ENCODE assay signal across 2 cellular contexts in the genomic region with DNA sequence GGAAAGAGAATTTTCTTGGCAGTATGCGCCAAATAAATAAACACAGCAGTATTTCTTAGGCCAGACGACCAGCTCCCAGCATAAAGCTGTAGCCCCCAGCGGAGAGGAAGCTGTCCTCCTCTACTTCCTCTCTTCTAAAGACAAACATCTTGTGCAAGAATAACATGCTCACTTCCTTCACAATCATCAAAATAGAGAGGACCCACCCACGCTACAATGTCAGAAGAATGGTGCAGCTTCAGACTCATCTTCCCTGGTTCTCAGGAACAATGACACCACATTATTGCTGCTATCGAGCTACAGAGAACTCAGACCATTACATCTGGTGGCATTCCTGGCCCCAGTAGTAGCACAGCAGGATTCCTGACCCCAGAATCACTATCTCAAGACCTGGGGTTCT.
A peak's percentile ranks its signal among the peaks of the same experiment; 100 is the strongest.
TF ChIP-seq lines count a peak whose summit lies in the region.

No MANE protein-coding gene starts in this region.

TF ChIP-seq in liver, 16 proteins besides CTCF, POLR2A, EP300 and RAD21 (continued from another document):
- TF ChIP-seq, protein P1, sequence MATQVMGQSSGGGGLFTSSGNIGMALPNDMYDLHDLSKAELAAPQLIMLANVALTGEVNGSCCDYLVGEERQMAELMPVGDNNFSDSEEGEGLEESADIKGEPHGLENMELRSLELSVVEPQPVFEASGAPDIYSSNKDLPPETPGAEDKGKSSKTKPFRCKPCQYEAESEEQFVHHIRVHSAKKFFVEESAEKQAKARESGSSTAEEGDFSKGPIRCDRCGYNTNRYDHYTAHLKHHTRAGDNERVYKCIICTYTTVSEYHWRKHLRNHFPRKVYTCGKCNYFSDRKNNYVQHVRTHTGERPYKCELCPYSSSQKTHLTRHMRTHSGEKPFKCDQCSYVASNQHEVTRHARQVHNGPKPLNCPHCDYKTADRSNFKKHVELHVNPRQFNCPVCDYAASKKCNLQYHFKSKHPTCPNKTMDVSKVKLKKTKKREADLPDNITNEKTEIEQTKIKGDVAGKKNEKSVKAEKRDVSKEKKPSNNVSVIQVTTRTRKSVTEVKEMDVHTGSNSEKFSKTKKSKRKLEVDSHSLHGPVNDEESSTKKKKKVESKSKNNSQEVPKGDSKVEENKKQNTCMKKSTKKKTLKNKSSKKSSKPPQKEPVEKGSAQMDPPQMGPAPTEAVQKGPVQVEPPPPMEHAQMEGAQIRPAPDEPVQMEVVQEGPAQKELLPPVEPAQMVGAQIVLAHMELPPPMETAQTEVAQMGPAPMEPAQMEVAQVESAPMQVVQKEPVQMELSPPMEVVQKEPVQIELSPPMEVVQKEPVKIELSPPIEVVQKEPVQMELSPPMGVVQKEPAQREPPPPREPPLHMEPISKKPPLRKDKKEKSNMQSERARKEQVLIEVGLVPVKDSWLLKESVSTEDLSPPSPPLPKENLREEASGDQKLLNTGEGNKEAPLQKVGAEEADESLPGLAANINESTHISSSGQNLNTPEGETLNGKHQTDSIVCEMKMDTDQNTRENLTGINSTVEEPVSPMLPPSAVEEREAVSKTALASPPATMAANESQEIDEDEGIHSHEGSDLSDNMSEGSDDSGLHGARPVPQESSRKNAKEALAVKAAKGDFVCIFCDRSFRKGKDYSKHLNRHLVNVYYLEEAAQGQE (IDR thresholded peaks at IDR 0.05), result no peak
- TF ChIP-seq TAF1 (conservative IDR thresholded peaks at IDR 0.05) (no peak), HNF4A (conservative IDR thresholded peaks at IDR 0.05) (no peak), HNF4G (IDR thresholded peaks at IDR 0.05) (no peak), YY1 (IDR thresholded peaks at IDR 0.05) (no peak), FOXA2 (IDR thresholded peaks at IDR 0.05) (no peak), JUND (IDR thresholded peaks at IDR 0.05) (no peak), FOXA1 (IDR thresholded peaks at IDR 0.05) (no peak), RXRA (IDR thresholded peaks at IDR 0.05) (peak in 1 of 2 donors; percentile 18), NR2F2 (IDR thresholded peaks at IDR 0.05) (peak; percentile 22), EGR1 (IDR thresholded peaks at IDR 0.05; ENCODE audit: low read depth in 2 of 2) (no peak)
- TF ChIP-seq, protein P2, sequence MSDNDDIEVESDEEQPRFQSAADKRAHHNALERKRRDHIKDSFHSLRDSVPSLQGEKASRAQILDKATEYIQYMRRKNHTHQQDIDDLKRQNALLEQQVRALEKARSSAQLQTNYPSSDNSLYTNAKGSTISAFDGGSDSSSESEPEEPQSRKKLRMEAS (IDR thresholded peaks at IDR 0.05), result peak; percentile 15
- TF ChIP-seq, protein P3, sequence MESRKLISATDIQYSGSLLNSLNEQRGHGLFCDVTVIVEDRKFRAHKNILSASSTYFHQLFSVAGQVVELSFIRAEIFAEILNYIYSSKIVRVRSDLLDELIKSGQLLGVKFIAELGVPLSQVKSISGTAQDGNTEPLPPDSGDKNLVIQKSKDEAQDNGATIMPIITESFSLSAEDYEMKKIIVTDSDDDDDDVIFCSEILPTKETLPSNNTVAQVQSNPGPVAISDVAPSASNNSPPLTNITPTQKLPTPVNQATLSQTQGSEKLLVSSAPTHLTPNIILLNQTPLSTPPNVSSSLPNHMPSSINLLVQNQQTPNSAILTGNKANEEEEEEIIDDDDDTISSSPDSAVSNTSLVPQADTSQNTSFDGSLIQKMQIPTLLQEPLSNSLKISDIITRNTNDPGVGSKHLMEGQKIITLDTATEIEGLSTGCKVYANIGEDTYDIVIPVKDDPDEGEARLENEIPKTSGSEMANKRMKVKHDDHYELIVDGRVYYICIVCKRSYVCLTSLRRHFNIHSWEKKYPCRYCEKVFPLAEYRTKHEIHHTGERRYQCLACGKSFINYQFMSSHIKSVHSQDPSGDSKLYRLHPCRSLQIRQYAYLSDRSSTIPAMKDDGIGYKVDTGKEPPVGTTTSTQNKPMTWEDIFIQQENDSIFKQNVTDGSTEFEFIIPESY (IDR thresholded peaks at IDR 0.05), result no peak
TF ChIP-seq in liver: peak in this region for 3.

TF ChIP-seq in HepG2, 621 proteins besides CTCF, POLR2A, EP300 and RAD21:
- TF ChIP-seq, protein P4, sequence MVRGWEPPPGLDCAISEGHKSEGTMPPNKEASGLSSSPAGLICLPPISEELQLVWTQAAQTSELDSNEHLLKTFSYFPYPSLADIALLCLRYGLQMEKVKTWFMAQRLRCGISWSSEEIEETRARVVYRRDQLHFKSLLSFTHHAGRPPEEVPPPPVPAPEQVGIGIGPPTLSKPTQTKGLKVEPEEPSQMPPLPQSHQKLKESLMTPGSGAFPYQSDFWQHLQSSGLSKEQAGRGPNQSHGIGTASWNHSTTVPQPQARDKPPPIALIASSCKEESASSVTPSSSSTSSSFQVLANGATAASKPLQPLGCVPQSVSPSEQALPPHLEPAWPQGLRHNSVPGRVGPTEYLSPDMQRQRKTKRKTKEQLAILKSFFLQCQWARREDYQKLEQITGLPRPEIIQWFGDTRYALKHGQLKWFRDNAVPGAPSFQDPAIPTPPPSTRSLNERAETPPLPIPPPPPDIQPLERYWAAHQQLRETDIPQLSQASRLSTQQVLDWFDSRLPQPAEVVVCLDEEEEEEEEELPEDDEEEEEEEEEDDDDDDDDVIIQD (CRISPR knock-in tag; IDR thresholded peaks at IDR 0.05; ENCODE audit: low read depth), result no peak
TF ChIP-seq in HepG2: peak in this region for 0.
